Comparison of ENCODE assay signal across 27 cellular contexts in the genomic region with DNA sequence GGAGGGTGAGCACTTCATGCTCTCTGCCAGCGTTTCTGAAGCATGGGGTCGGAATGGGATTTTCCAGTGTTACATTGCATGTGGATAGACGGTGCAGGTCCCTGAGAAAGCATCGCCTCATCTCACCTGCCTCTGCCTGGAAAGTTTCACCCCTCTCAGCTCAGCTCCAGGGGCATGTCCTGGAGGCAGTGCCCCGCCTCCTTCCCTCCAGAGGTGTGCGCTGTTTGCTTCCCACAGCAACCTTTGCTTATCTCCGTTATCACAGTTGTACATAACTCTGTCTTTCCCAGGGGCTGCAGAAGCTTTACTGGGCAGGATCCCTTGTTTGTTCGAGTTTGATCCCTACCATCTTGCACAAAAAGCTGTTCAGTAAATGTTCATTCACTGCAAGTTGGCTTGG. TPM values are rescaled to one million over a fixed set of nuclear protein-coding genes. Genes with fewer than 3 reads are reported as not detected.
DNase-seq lines count a peak whose midpoint lies in the region; ATAC-seq and TF ChIP-seq lines count a peak whose summit lies in the region.
"Had no signal": no experiment of that assay in that cellular context is flagged by ENCODE, and none has a peak within 500 bp of the region (broad histone marks: within the 10 kb centered on the region; RNA-seq: fewer than 3 reads in every experiment).

No MANE protein-coding gene starts in this region.

- H2AK5ac ChIP-seq in IMR-90 (ENCODE audit: low read depth, low read length) (peak overlapping the region; percentile 27; the same call in 1 of the 2 replicates), mesenchymal stem cell (ENCODE audit: low read length, severe bottlenecking) (no peak overlapping the region)

- H2BK20ac ChIP-seq in IMR-90 (ENCODE audit: low read depth, low read length), result peak overlapping the region; percentile 48; the same call in 1 of the 2 replicates

- no peaks in the 10 kb centered on the region for H3F3A ChIP-seq in smooth muscle cell (ENCODE audit: low read depth)

- no peaks in the 10 kb centered on the region for H3K79me1 ChIP-seq in IMR-90 (ENCODE audit: low read depth in 1 of 2, low read length in 2 of 2)
- H3K79me1 ChIP-seq in mesenchymal stem cell (replicated peaks; ENCODE audit: low read length, poor library complexity, severe bottlenecking), result no peaks in the 10 kb centered on the region

- H3K27me3 ChIP-seq in IMR-90 (ENCODE audit: control insufficient read depth, insufficient read depth, low read length) (no peaks in the 10 kb centered on the region), foreskin keratinocyte (no peaks in the 10 kb centered on the region), mesenchymal stem cell (ENCODE audit: control insufficient read depth in 1 of 2, insufficient read depth in 1 of 2, low read length in 2 of 2) (no peaks in the 10 kb centered on the region), smooth muscle cell (ENCODE audit: low read depth) (no peaks in the 10 kb centered on the region)
- H3K27me3 ChIP-seq: ascending aorta, esophagus muscularis mucosa, right atrium auricular region, SJSA1, upper lobe of left lung had no signal

- no peak overlapping the region for H3K4me3 ChIP-seq in IMR-90 (ENCODE audit: insufficient read depth, low read depth, low read length)
- no peak overlapping the region for H3K4me3 ChIP-seq in mesenchymal stem cell (ENCODE audit: insufficient read depth in 1 of 2, low read depth in 1 of 2, low read length in 2 of 2)
- H3K4me3 ChIP-seq in smooth muscle cell, result no peak overlapping the region
- H3K4me3 ChIP-seq: ascending aorta, esophagus muscularis mucosa, gastrocnemius medialis, right atrium auricular region, SJSA1, upper lobe of left lung had no signal

- no peak overlapping the region for H2AK9ac ChIP-seq in IMR-90 (replicated peaks; ENCODE audit: low read depth, low read length, poor library complexity)

- no peaks in the 10 kb centered on the region for H3K4me1 Mint-ChIP-seq in glutamatergic neuron (ENCODE audit: low read depth, unreplicated experiment)
- H3K4me1 Mint-ChIP-seq: activated T-helper 17 cell treated with anti-CD3 and anti-CD28 coated beads, Interleukin-2, amount 50 U/mL, for 72 hours had no signal

- peaks cover 2% of the 10 kb centered on the region for H3K27me3 Mint-ChIP-seq in glutamatergic neuron (ENCODE audit: unreplicated experiment)
- H3K27me3 Mint-ChIP-seq: activated CD4-positive, alpha-beta memory T cell treated with anti-CD3 and anti-CD28 coated beads for 36 hours; activated naive CD8-positive, alpha-beta T cell; activated T-helper 17 cell treated with anti-CD3 and anti-CD28 coated beads, Interleukin-2, amount 50 U/mL, for 72 hours; T-cell had no signal

- H3K18ac ChIP-seq in IMR-90 (ENCODE audit: low read depth, low read length), result no peak overlapping the region
- H3K18ac ChIP-seq in mesenchymal stem cell (ENCODE audit: low read depth in 1 of 2, low read length in 2 of 2), result peak overlapping the region; percentile 9 to 37

- no TSS peak for BruUV-seq in IMR-90 (replicated peaks; lab: Mats Ljungman, UMichigan)

- CTCF ChIA-PET in IMR-90 (lab: Yijun Ruan, JAX), result no interaction called here

- H3K9ac ChIP-seq in IMR-90 (ENCODE audit: low read depth, low read length), result no peak overlapping the region
- H3K9ac ChIP-seq in mesenchymal stem cell (ENCODE audit: low read length), result no peak overlapping the region
- H3K9ac ChIP-seq in smooth muscle cell (ENCODE audit: low read depth), result no peak overlapping the region
- H3K9ac ChIP-seq: parathyroid adenoma had no signal

- H3K9me3 ChIP-seq in IMR-90 (ENCODE audit: control insufficient read depth, insufficient read depth, low read length) (peaks cover 2% of the 10 kb centered on the region), mesenchymal stem cell (ENCODE audit: control insufficient read depth, low read length) (no peaks in the 10 kb centered on the region), smooth muscle cell (replicated peaks; ENCODE audit: low read depth) (no peaks in the 10 kb centered on the region)
- H3K9me3 ChIP-seq: ascending aorta, esophagus muscularis mucosa, gastrocnemius medialis, right atrium auricular region, SJSA1, upper lobe of left lung had no signal

- H2BK120ac ChIP-seq in IMR-90 (ENCODE audit: low read depth, low read length), result peak overlapping the region; percentile 48
- no peak overlapping the region for H2BK120ac ChIP-seq in mesenchymal stem cell (ENCODE audit: low read depth, low read length)

- H4K5ac ChIP-seq in IMR-90 (ENCODE audit: low read depth, low read length), result no peak overlapping the region

- POLR2A ChIA-PET in IMR-90 (lab: Charles Lee; ENCODE audit: unreplicated experiment), result no interaction called here

- TF ChIP-seq POLR2A in IMR-90 (IDR thresholded peaks at IDR 0.05; ENCODE audit: low read depth, low read length), result no peak

- H4K20me1 ChIP-seq in IMR-90 (ENCODE audit: insufficient read depth, low read length) (no peaks in the 10 kb centered on the region), smooth muscle cell (ENCODE audit: low read depth) (no peaks in the 10 kb centered on the region)

- H3K36me3 Mint-ChIP-seq in glutamatergic neuron (ENCODE audit: unreplicated experiment), result no peaks in the 10 kb centered on the region
- H3K36me3 Mint-ChIP-seq: activated CD4-positive, alpha-beta memory T cell treated with anti-CD3 and anti-CD28 coated beads for 36 hours; activated naive CD8-positive, alpha-beta T cell; CD14-positive monocyte; T-cell had no signal

- H3K4me3 Mint-ChIP-seq in glutamatergic neuron (ENCODE audit: unreplicated experiment), result no peak overlapping the region
- H3K4me3 Mint-ChIP-seq: activated CD4-positive, alpha-beta memory T cell treated with anti-CD3 and anti-CD28 coated beads for 36 hours; activated naive CD8-positive, alpha-beta T cell; activated T-helper 17 cell treated with anti-CD3 and anti-CD28 coated beads, Interleukin-2, amount 50 U/mL, for 72 hours; CD14-positive monocyte; nephron progenitor cell; T-cell had no signal

- in situ Hi-C loops in IMR-90 (cut with MboI; ENCODE audit: low sequenced_read_pairs), result no loop called here

- H2AFZ ChIP-seq in IMR-90 (replicated peaks; ENCODE audit: low read length, poor library complexity) (peak overlapping the region; percentile 23), mesenchymal stem cell (ENCODE audit: low read depth, low read length) (no peak overlapping the region), smooth muscle cell (ENCODE audit: low read depth) (no peak overlapping the region)
- H2AFZ ChIP-seq: parathyroid adenoma had no signal

- no peak for DNase-seq in IMR-90
- no peak for DNase-seq in foreskin keratinocyte
- DNase-seq in mesenchymal stem cell, result no peak
- DNase-seq in glutamatergic neuron, result no peak
- no peak for DNase-seq in smooth muscle cell (lab: John Stamatoyannopoulos, UW; ENCODE audit: unreplicated experiment)
- DNase-seq in Kasumi-1 (lab: John Stamatoyannopoulos, UW), result no peak
- DNase-seq in NCI-H226, result no peak
- DNase-seq: activated CD4-positive, alpha-beta memory T cell treated with anti-CD3 and anti-CD28 coated beads for 36 hours; cortex of kidney; gastrocnemius medialis; hippocampal formation; NCI-H1092 treated with DMSO at 0.1 percent for 48 hours; NCI-H187; NCI-H526 treated with DMSO at 0.1 percent for 48 hours; nephron progenitor cell; stimulated activated CD4-positive, alpha-beta T cell treated with anti-CD3 and anti-CD28 coated beads, Interleukin-2, amount 100 ng/mL, for 48 hours; T-cell; upper lobe of left lung had no signal

- H3K4ac ChIP-seq in IMR-90 (ENCODE audit: low read depth, low read length) (peak overlapping the region; percentile 60), mesenchymal stem cell (ENCODE audit: low read depth in 1 of 2, low read length in 2 of 2) (no peak overlapping the region)

- ATAC-seq in IMR-90 (ENCODE audit: low read depth), result no peak
- peak; percentile 55 for ATAC-seq in foreskin keratinocyte
- ATAC-seq: activated CD4-positive, CD25-positive, alpha-beta regulatory T cell treated with anti-CD3 and anti-CD28 coated beads, Interleukin-2, amount 50 U/mL, for 24 hours; activated T-helper 17 cell treated with anti-CD3 and anti-CD28 coated beads, Interleukin-2, amount 50 U/mL, for 72 hours; gastrocnemius medialis; T-cell had no signal

- H3K36me3 ChIP-seq in IMR-90 (ENCODE audit: control insufficient read depth, insufficient read depth, low read length) (no peaks in the 10 kb centered on the region), mesenchymal stem cell (ENCODE audit: control insufficient read depth in 1 of 2, insufficient read depth in 2 of 2, low read depth in 1 of 2, low read length in 2 of 2) (no peaks in the 10 kb centered on the region), smooth muscle cell (ENCODE audit: low read depth) (no peaks in the 10 kb centered on the region)
- H3K36me3 ChIP-seq: ascending aorta, esophagus muscularis mucosa, gastrocnemius medialis, right atrium auricular region, SJSA1, upper lobe of left lung had no signal

- no peak overlapping the region for H3K27ac Mint-ChIP-seq in glutamatergic neuron (ENCODE audit: unreplicated experiment)
- H3K27ac Mint-ChIP-seq: activated CD4-positive, alpha-beta memory T cell treated with anti-CD3 and anti-CD28 coated beads for 36 hours; activated naive CD8-positive, alpha-beta T cell; activated T-helper 17 cell treated with anti-CD3 and anti-CD28 coated beads, Interleukin-2, amount 50 U/mL, for 72 hours; nephron progenitor cell had no signal

- 33% methylated on average over 1 of the region's 8 CpGs; no CpG with 5 or more reads in 1 of the 2 experiments for WGBS in IMR-90 (ENCODE audit: extremely low coverage in 2 of 2, insufficient read length in 1 of 2), 2 experiments
- 77% methylated on average over 8 of the region's 8 CpGs for WGBS in mesenchymal stem cell
- WGBS in smooth muscle cell (ENCODE audit: low lambda C conversion rate), result 64% methylated on average over 8 of the region's 8 CpGs

- no peaks in the 10 kb centered on the region for H3K79me2 ChIP-seq in smooth muscle cell (ENCODE audit: low read depth)
- H3K79me2 ChIP-seq: parathyroid adenoma had no signal

- dilution Hi-C loops in IMR-90 (cut with HindIII; ENCODE audit: low sequenced_read_pairs, unreplicated experiment), result no loop called here

- H3K9me3 Mint-ChIP-seq in glutamatergic neuron (ENCODE audit: unreplicated experiment), result no peaks in the 10 kb centered on the region
- H3K9me3 Mint-ChIP-seq: activated CD4-positive, alpha-beta memory T cell treated with anti-CD3 and anti-CD28 coated beads for 36 hours; activated T-helper 17 cell treated with anti-CD3 and anti-CD28 coated beads, Interleukin-2, amount 50 U/mL, for 72 hours; T-cell had no signal

- H2BK5ac ChIP-seq in IMR-90 (ENCODE audit: low read depth, low read length, poor library complexity, severe bottlenecking), result no peak overlapping the region
- no peak overlapping the region for H2BK5ac ChIP-seq in mesenchymal stem cell (ENCODE audit: low read depth, low read length, poor library complexity, severe bottlenecking)

- peaks cover 5% of the 10 kb centered on the region for H3K9me1 ChIP-seq in IMR-90 (ENCODE audit: insufficient read depth, low read length)

- H2BK12ac ChIP-seq in mesenchymal stem cell (ENCODE audit: low read length in 2 of 2), result peak overlapping the region in 1 of 2 experiments; percentile 47

- peak overlapping the region; percentile 31 for H4K91ac ChIP-seq in IMR-90 (ENCODE audit: insufficient read depth, low read depth, low read length)
- no peak overlapping the region for H4K91ac ChIP-seq in mesenchymal stem cell (ENCODE audit: low read length)

- intact Hi-C loops in IMR-90 (cut with micrococcal nuclease), result no loop called here

- H4K8ac ChIP-seq in IMR-90 (ENCODE audit: low read depth in 2 of 2, low read length in 2 of 2) (no peak overlapping the region), mesenchymal stem cell (ENCODE audit: low read length) (no peak overlapping the region)

- TF ChIP-seq CTCF in IMR-90 (conservative IDR thresholded peaks at IDR 0.05; ENCODE audit: low read depth, low read length), result no peak
- no peak for TF ChIP-seq CTCF in foreskin keratinocyte (conservative IDR thresholded peaks at IDR 0.05)
- no peak for TF ChIP-seq CTCF in glutamatergic neuron (IDR thresholded peaks at IDR 0.05; ENCODE audit: partially characterized antibody, unreplicated experiment)
- no peak for TF ChIP-seq CTCF in smooth muscle cell (IDR thresholded peaks at IDR 0.05; ENCODE audit: borderline replicate concordance, insufficient read depth, poor library complexity, severe bottlenecking)

- H2BK15ac ChIP-seq in IMR-90 (ENCODE audit: low read depth, low read length) (peak overlapping the region; percentile 78; the same call in 1 of the 3 replicates), mesenchymal stem cell (ENCODE audit: low read depth, poor library complexity, severe bottlenecking) (no peak overlapping the region)

- no peak overlapping the region for H3K56ac ChIP-seq in IMR-90 (ENCODE audit: extremely low read depth, insufficient read depth, low read length)

- H3K4me2 ChIP-seq in IMR-90 (ENCODE audit: low read depth, low read length) (no peak overlapping the region), mesenchymal stem cell (ENCODE audit: low read length, poor library complexity, severe bottlenecking) (no peak overlapping the region), smooth muscle cell (no peak overlapping the region)

- H3K14ac ChIP-seq in IMR-90 (replicated peaks; ENCODE audit: low read depth, low read length) (no peak overlapping the region), mesenchymal stem cell (ENCODE audit: low read length in 2 of 2) (peak overlapping the region in 1 of 2 experiments; percentile 26)

- H3K27ac ChIP-seq in IMR-90 (ENCODE audit: insufficient read depth, low read length) (no peak overlapping the region), foreskin keratinocyte (no peak overlapping the region), mesenchymal stem cell (ENCODE audit: low read length, poor library complexity, severe bottlenecking) (no peak overlapping the region), smooth muscle cell (ENCODE audit: low read depth) (no peak overlapping the region)
- H3K27ac ChIP-seq: ascending aorta, esophagus muscularis mucosa, gastrocnemius medialis, parathyroid adenoma, right atrium auricular region, SJSA1, upper lobe of left lung had no signal

- TF ChIP-seq RAD21 in IMR-90 (IDR thresholded peaks at IDR 0.05; ENCODE audit: low read length), result no peak

- H3K23ac ChIP-seq in IMR-90 (ENCODE audit: low read depth, low read length) (no peak overlapping the region), mesenchymal stem cell (ENCODE audit: low read length in 2 of 2) (peak overlapping the region in 1 of 2 experiments; percentile 63)

- H3K4me1 ChIP-seq in IMR-90 (ENCODE audit: control insufficient read depth, insufficient read depth, low read length), result peaks cover 13% of the 10 kb centered on the region
- H3K4me1 ChIP-seq in foreskin keratinocyte, result no peaks in the 10 kb centered on the region
- H3K4me1 ChIP-seq in mesenchymal stem cell (ENCODE audit: control insufficient read depth, insufficient read depth, low read depth, low read length), result peaks cover 5% of the 10 kb centered on the region
- H3K4me1 ChIP-seq in smooth muscle cell (ENCODE audit: low read depth), result no peaks in the 10 kb centered on the region
- H3K4me1 ChIP-seq: ascending aorta, esophagus muscularis mucosa, gastrocnemius medialis, right atrium auricular region, upper lobe of left lung had no signal

RNA-seq across cellular contexts. Expression of a gene that starts 10.7 kb away (rescaled TPM):
- total RNA-seq in IMR-90 (2012; rRNA removed) (11.1 and 16.1 TPM in 2 replicates), foreskin keratinocyte (2.8 and 2.9 TPM in 2 replicates), glutamatergic neuron (ENCODE audit: unreplicated experiment) (16.6 TPM), smooth muscle cell (11.3 and 18.5 TPM in 2 replicates)
- polyA plus RNA-seq in IMR-90 (2012; rRNA removed) (3.0 and 3.2 TPM in 2 replicates), foreskin keratinocyte (0.25 and 0.31 TPM in 2 replicates), smooth muscle cell (6.9 and 8.1 TPM in 2 replicates)
- polyA plus RNA-seq in IMR-90 (2012; cell fraction: cytosol; rRNA removed), result 0.56 and 0.80 TPM in 2 replicates
- 1.5 and 18.2 TPM in 2 replicates for polyA plus RNA-seq in IMR-90 (2012; cell fraction: nucleus; rRNA removed; ENCODE audit: low replicate concordance)
- 10.4 TPM for polyA plus RNA-seq in mesenchymal stem cell (2013, experiment 1 of 2)
- polyA plus RNA-seq in mesenchymal stem cell (2013, experiment 2 of 2), result 9.7 TPM
